In genomic region chr5:145483211-145483610, GRCh38 we compare ENCODE assay signal across 16 cellular contexts.
A peak's percentile ranks its signal among the peaks of the same experiment; 100 is the strongest.
DNase-seq lines count a peak whose midpoint lies in the region; ATAC-seq, FAIRE-seq and TF ChIP-seq lines count a peak whose summit lies in the region.
"Had no signal": no experiment of that assay in that cellular context is flagged by ENCODE, and none has a peak within 500 bp of the region (broad histone marks: within the 10 kb centered on the region; RNA-seq: fewer than 3 reads in every experiment).

No MANE protein-coding gene starts in this region.

- H3K9ac ChIP-seq in endothelial cell of umbilical vein (replicated peaks; ENCODE audit: extremely low read depth, insufficient read depth, low read length): no peak overlapping the region

- no peaks in the 10 kb centered on the region for H4K20me1 ChIP-seq in endothelial cell of umbilical vein (replicated peaks; ENCODE audit: control insufficient read depth, extremely low read depth, insufficient read depth, low read length)

- no peaks in the 10 kb centered on the region for H3K9me3 ChIP-seq in endothelial cell of umbilical vein (replicated peaks; ENCODE audit: control insufficient read depth, insufficient read depth, low read length)
- H3K9me3 ChIP-seq: esophagus squamous epithelium, ovary, spleen had no signal

- TF ChIP-seq CTCF in endothelial cell of umbilical vein (IDR thresholded peaks at IDR 0.05; ENCODE audit: extremely low read depth in 1 of 2, insufficient read depth in 1 of 2, low read depth in 1 of 2, low read length in 2 of 2): no peak

- BruUV-seq in endothelial cell of umbilical vein (replicated peaks; lab: Mats Ljungman, UMichigan): no TSS peak

- no peak overlapping the region for H3K4me2 ChIP-seq in endothelial cell of umbilical vein (ENCODE audit: insufficient read depth, low read length)

- dilution Hi-C loops in endothelial cell of umbilical vein (cut with MboI; ENCODE audit: extremely low pct_ligation_motif_present, low sequenced_read_pairs): no loop called here

- no peak overlapping the region for H3K27ac ChIP-seq in endothelial cell of umbilical vein (ENCODE audit: insufficient read depth, low read depth, low read length)
- H3K27ac ChIP-seq: coronary artery, esophagus squamous epithelium, ovary, spleen had no signal

- H3K4me3 ChIP-seq in endothelial cell of umbilical vein (replicated peaks in 1 of 3; ENCODE audit: insufficient read depth in 1 of 3, low read depth in 1 of 3, low read length in 3 of 3): no peak overlapping the region
- H3K4me3 ChIP-seq: coronary artery, esophagus squamous epithelium, ovary, spleen had no signal

- peak; percentile 72 for DNase-seq in AG20443 (ENCODE audit: low spot score)
- DNase-seq in LHCN-M2 (ENCODE audit: low read depth): peak; percentile 81
- DNase-seq in endothelial cell of umbilical vein (ENCODE audit: low read depth, low spot score): no peak
- DNase-seq in lung microvascular endothelial cell (ENCODE audit: low read depth in 2 of 2): peak; percentile 18 to 67
- DNase-seq in RPMI8226: no peak
- no peak for DNase-seq in GM12892 (ENCODE audit: insufficient read length)
- DNase-seq: DMS153; esophagus squamous epithelium; NCI-H2029; ovary; SHP77 treated with DMSO at 0.1 percent for 48 hours; spleen; stimulated activated naive CD8-positive, alpha-beta T cell treated with anti-CD3 and anti-CD28 coated beads, Interleukin-15, amount 100 ng/mL, for 72 hours had no signal

- H3K27me3 ChIP-seq in endothelial cell of umbilical vein (ENCODE audit: control insufficient read depth in 2 of 2, insufficient read depth in 2 of 2, low read length in 2 of 2): no peaks in the 10 kb centered on the region
- H3K27me3 ChIP-seq: esophagus squamous epithelium, ovary, spleen had no signal

- no peaks in the 10 kb centered on the region for H3K36me3 ChIP-seq in endothelial cell of umbilical vein (ENCODE audit: control insufficient read depth in 2 of 2, extremely low read depth in 1 of 2, insufficient read depth in 2 of 2, low read length in 2 of 2)
- H3K36me3 ChIP-seq: esophagus squamous epithelium, ovary, spleen had no signal

- CTCF ChIA-PET in endothelial cell of umbilical vein (lab: Charles Lee): no interaction called here

- peaks cover 21% of the 10 kb centered on the region for H3K4me1 ChIP-seq in endothelial cell of umbilical vein (ENCODE audit: control insufficient read depth, extremely low read depth, insufficient read depth, low read length)
- H3K4me1 ChIP-seq: esophagus squamous epithelium, spleen had no signal

- intact Hi-C loops in endothelial cell of umbilical vein (cut with micrococcal nuclease): loop anchor here (10.0 kb wide), 1 partner anchor 342 kb away; no protein-coding TSS in a partner anchor

- POLR2A ChIA-PET in endothelial cell of umbilical vein (lab: Charles Lee): no interaction called here

- H3K79me2 ChIP-seq in endothelial cell of umbilical vein (ENCODE audit: control insufficient read depth, insufficient read depth, low read length): no peaks in the 10 kb centered on the region

- TF ChIP-seq POLR2A in endothelial cell of umbilical vein (IDR thresholded peaks at IDR 0.05; ENCODE audit: low read depth, low read length): no peak
- no peak for TF ChIP-seq POLR2A in GM12892 (IDR thresholded peaks at IDR 0.05; ENCODE audit: low read depth, low read length)

- H2AFZ ChIP-seq in endothelial cell of umbilical vein (ENCODE audit: low read depth, low read length): no peak overlapping the region

- FAIRE-seq in endothelial cell of umbilical vein (lab: Jason Lieb, UNC): no peak
- no peak for FAIRE-seq in GM12892 (lab: Jason Lieb, UNC)

- H3K9me1 ChIP-seq in endothelial cell of umbilical vein (replicated peaks; ENCODE audit: control insufficient read depth, extremely low read depth, insufficient read depth, low read length): no peaks in the 10 kb centered on the region

- no peak for ATAC-seq in GM19463 (IDR thresholded peaks at IDR 0.05; ENCODE audit: unreplicated experiment)
- ATAC-seq in GM19351 (IDR thresholded peaks at IDR 0.05; ENCODE audit: unreplicated experiment): no peak
- ATAC-seq: stimulated activated naive CD8-positive, alpha-beta T cell treated with anti-CD3 and anti-CD28 coated beads, Interleukin-15, amount 100 ng/mL, for 72 hours had no signal

TF ChIP-seq in endothelial cell of umbilical vein, 7 proteins besides CTCF, POLR2A, EP300 and RAD21:
- TF ChIP-seq FOS (IDR thresholded peaks at IDR 0.05; ENCODE audit: borderline replicate concordance, insufficient read depth, low read length): peak; percentile 17
- TF ChIP-seq JUN (IDR thresholded peaks at IDR 0.05; ENCODE audit: borderline replicate concordance, insufficient read depth, insufficient read length, low read depth): no peak
- no peak for TF ChIP-seq MAX (IDR thresholded peaks at IDR 0.05; ENCODE audit: insufficient read depth, insufficient read length)
- TF ChIP-seq POLR2AphosphoS5 (IDR thresholded peaks at IDR 0.05; ENCODE audit: insufficient read depth, low read depth, low read length): no peak
- TF ChIP-seq GATA2 (IDR thresholded peaks at IDR 0.05; ENCODE audit: insufficient read depth, insufficient read length, low read depth, low read length): no peak
- TF ChIP-seq EZH2 (IDR thresholded peaks at IDR 0.05; ENCODE audit: borderline replicate concordance, low read depth, low read length, severe bottlenecking): no peak
- no peak for TF ChIP-seq MYC (IDR thresholded peaks at IDR 0.05; ENCODE audit: low read depth, low read length)

Comparison
In these comparisons a context has a peak if more than half of its experiments do, and no peak if none do; other contexts are left out.
1. DNase-seq: peak in AG20443 (single experiment), LHCN-M2 (single experiment) and lung microvascular endothelial cell (2 of 2); none in endothelial cell of umbilical vein (single experiment), RPMI8226 (single experiment) and GM12892 (single experiment).